1 cellular context compared by ENCODE assay signal in the genomic region with DNA sequence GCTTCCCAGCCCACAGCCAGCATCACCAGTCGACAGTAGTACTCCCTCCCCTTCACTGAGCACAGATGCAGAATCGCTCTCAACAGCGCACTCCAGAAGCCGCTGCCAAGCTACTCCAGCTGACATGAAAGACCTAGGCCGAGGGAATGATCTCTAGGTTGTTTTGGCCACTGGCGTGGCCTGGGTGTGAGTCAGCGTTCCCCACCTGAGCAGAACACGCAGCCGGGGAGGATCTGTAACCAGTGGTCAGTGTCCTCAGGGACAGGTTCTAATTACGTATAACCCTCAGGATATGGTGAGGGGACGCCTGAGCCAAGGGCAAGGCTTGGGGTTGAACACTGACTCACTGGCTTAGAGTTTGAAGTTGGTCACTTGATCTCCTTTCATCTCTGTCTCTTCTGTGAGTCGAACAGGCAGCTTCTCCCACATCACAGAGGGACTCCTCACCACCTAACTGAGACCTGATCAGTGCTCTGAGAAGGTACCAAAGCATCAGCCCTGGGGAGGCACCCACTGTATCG.
TF ChIP-seq lines count a peak whose summit lies in the region.

No MANE protein-coding gene starts in this region.

TF ChIP-seq in HepG2, 621 proteins besides CTCF, POLR2A, EP300 and RAD21 (continued from another document):
- TF ChIP-seq, protein P1, sequence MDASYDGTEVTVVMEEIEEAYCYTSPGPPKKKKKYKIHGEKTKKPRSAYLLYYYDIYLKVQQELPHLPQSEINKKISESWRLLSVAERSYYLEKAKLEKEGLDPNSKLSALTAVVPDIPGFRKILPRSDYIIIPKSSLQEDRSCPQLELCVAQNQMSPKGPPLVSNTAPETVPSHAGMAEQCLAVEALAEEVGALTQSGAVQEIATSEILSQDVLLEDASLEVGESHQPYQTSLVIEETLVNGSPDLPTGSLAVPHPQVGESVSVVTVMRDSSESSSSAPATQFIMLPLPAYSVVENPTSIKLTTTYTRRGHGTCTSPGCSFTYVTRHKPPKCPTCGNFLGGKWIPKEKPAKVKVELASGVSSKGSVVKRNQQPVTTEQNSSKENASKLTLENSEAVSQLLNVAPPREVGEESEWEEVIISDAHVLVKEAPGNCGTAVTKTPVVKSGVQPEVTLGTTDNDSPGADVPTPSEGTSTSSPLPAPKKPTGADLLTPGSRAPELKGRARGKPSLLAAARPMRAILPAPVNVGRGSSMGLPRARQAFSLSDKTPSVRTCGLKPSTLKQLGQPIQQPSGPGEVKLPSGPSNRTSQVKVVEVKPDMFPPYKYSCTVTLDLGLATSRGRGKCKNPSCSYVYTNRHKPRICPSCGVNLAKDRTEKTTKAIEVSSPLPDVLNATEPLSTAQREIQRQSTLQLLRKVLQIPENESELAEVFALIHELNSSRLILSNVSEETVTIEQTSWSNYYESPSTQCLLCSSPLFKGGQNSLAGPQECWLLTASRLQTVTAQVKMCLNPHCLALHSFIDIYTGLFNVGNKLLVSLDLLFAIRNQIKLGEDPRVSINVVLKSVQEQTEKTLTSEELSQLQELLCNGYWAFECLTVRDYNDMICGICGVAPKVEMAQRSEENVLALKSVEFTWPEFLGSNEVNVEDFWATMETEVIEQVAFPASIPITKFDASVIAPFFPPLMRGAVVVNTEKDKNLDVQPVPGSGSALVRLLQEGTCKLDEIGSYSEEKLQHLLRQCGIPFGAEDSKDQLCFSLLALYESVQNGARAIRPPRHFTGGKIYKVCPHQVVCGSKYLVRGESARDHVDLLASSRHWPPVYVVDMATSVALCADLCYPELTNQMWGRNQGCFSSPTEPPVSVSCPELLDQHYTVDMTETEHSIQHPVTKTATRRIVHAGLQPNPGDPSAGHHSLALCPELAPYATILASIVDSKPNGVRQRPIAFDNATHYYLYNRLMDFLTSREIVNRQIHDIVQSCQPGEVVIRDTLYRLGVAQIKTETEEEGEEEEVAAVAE (CRISPR knock-in tag; IDR thresholded peaks at IDR 0.05; ENCODE audit: borderline replicate concordance) = no peak
- no peak for TF ChIP-seq ZBTB7B (CRISPR knock-in tag; IDR thresholded peaks at IDR 0.05)
